20 cellular contexts compared by ENCODE assay signal in the genomic region with DNA sequence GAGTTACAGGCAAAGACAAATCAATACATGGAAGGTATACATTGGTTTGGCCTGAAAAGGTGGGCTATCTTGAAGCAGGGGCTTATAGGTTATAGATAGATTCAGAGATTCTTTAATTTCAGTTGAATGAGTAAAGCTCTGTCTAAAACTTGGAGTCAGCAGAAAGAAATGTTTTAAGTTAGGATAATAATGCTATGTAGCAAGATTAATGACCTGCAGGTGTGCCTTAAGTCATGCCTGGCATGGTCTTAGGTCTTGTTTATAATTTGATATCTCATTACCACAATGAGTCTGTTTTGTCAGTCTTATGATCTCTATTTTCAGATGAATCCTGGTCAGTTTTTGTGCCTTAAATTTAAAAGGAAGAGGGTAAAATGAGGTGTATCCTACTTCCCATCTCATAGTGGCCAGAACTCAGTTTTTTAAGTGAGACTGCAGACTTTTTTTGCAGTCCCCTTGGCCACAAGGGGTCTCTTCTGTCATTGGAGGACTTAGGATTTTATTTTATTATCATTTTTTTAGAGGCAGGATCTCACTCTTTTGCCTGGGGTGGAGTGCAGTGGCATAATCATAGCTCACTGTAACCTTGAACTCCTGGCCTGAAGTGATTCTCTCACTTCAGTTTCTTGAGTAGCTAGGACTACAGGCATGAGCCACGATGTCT. TPM values are rescaled to one million over a fixed set of nuclear protein-coding genes. Genes with fewer than 3 reads are reported as not detected.
DNase-seq lines count a peak whose midpoint lies in the region; ATAC-seq, FAIRE-seq and TF ChIP-seq lines count a peak whose summit lies in the region.
"Had no signal": no experiment of that assay in that cellular context is flagged by ENCODE, and none has a peak within 500 bp of the region (broad histone marks: within the 10 kb centered on the region; RNA-seq: fewer than 3 reads in every experiment).

No MANE protein-coding gene starts in this region.

- H3K27me3 Mint-ChIP-seq in endodermal cell (ENCODE audit: insufficient read depth) = peaks cover 6% of the 10 kb centered on the region
- H3K27me3 Mint-ChIP-seq: activated naive CD8-positive, alpha-beta T cell treated with anti-CD3 and anti-CD28 coated beads, Interleukin-2, amount 50 U/mL, for 24 hours had no signal

- H3K9me3 ChIP-seq in HepG2 (ENCODE audit: low read length) = no peaks in the 10 kb centered on the region
- no peaks in the 10 kb centered on the region for H3K9me3 ChIP-seq in right lobe of liver
- H3K9me3 ChIP-seq in endodermal cell (ENCODE audit: control insufficient read depth, low read length) = no peaks in the 10 kb centered on the region
- H3K9me3 ChIP-seq: esophagus muscularis mucosa had no signal

- CTCF ChIA-PET in HepG2 (lab: Yijun Ruan, JAX; ENCODE audit: low intra/inter-chr PET ratio, low total read pairs) (no interaction called here), GM10248 (lab: Yijun Ruan, JAX) (interaction anchor here (0.8 to 1.5 kb wide), 4 partner anchors 19 to 27 kb away, joined by 3 to 4 read pairs (median 3); a partner anchor contains a TSS)

- H3K27ac ChIP-seq in HepG2 (ENCODE audit: extremely low read length, insufficient read depth, low read length) (no peak overlapping the region), right lobe of liver (no peak overlapping the region), endodermal cell (ENCODE audit: low read depth, low read length) (no peak overlapping the region)
- H3K27ac ChIP-seq: C4-2B, esophagus muscularis mucosa had no signal

- TF ChIP-seq POLR2A in HepG2 (IDR thresholded peaks at IDR 0.05; ENCODE audit: insufficient read depth in 1 of 2, low read depth in 2 of 2, low read length in 2 of 2) = no peak
- TF ChIP-seq POLR2A in right lobe of liver (IDR thresholded peaks at IDR 0.05) = no peak

- 0% methylated on average over 1 of the region's 1 CpG for WGBS in HepG2 (ENCODE audit: low lambda C conversion rate)
- WGBS in right lobe of liver (ENCODE audit: insufficient coverage, low coverage, low lambda C conversion rate, missing lambda C conversion rate) = 27% methylated on average over 1 of the region's 1 CpG
- WGBS in endodermal cell (ENCODE audit: insufficient coverage in 1 of 2, insufficient read length in 1 of 2), 2 experiments = 60% methylated on average over 1 of the region's 1 CpG; no CpG with 5 or more reads in 1 of the 2 experiments

- no peak overlapping the region for H3K27ac Mint-ChIP-seq in endodermal cell
- H3K27ac Mint-ChIP-seq: activated CD4-positive, alpha-beta T cell treated with anti-CD3 and anti-CD28 coated beads, Interleukin-2, amount 10 ng/mL, durations not matched to agents 24 days and 14 days; activated naive CD8-positive, alpha-beta T cell treated with anti-CD3 and anti-CD28 coated beads, Interleukin-2, amount 50 U/mL, for 24 hours; mesothelial cell of epicardium had no signal

- intact Hi-C loops in HepG2 (cut with micrococcal nuclease; ENCODE audit: unreplicated experiment) (loop anchor here (1.0 kb wide), 1 partner anchor 40 kb away; no protein-coding TSS in a partner anchor), right lobe of liver (cut with DNase I) (no loop called here)

- no peak overlapping the region for H3K9ac ChIP-seq in HepG2 (ENCODE audit: insufficient read depth, low read depth, low read length)
- H3K9ac ChIP-seq in endodermal cell (ENCODE audit: extremely low read depth, low read length, poor library complexity, severe bottlenecking) = no peak overlapping the region

- H3K36me3 Mint-ChIP-seq in endodermal cell (ENCODE audit: low read depth) = no peaks in the 10 kb centered on the region
- H3K36me3 Mint-ChIP-seq: mesothelial cell of epicardium had no signal

- H3K27me3 ChIP-seq in HepG2 (ENCODE audit: control insufficient read depth in 1 of 2, insufficient read depth in 2 of 2, low read length in 2 of 2) = no peaks in the 10 kb centered on the region
- no peaks in the 10 kb centered on the region for H3K27me3 ChIP-seq in right lobe of liver
- H3K27me3 ChIP-seq in endodermal cell (ENCODE audit: control insufficient read depth, insufficient read depth, low read length, poor library complexity, severe bottlenecking) = peaks cover 13% of the 10 kb centered on the region
- H3K27me3 ChIP-seq: esophagus muscularis mucosa had no signal

- no peak for DNase-seq in HepG2 (ENCODE audit: low spot score)
- no peak for DNase-seq in right lobe of liver
- peak; percentile 27 for DNase-seq in RKO (ENCODE audit: low spot score)
- no peak for DNase-seq in endodermal cell
- no peak for DNase-seq in GM10248 (ENCODE audit: extremely low spot score)
- no peak for DNase-seq in SW 1271 (lab: John Stamatoyannopoulos, UW)
- DNase-seq: activated CD4-positive, alpha-beta T cell treated with anti-CD3 and anti-CD28 coated beads, Interleukin-2, amount 10 ng/mL, durations not matched to agents 24 days and 14 days; activated naive CD8-positive, alpha-beta T cell treated with anti-CD3 and anti-CD28 coated beads, Interleukin-2, amount 50 U/mL, for 24 hours; glutamatergic neuron; NCI-H1930; NCI-H345; stimulated activated CD4-positive, alpha-beta T cell treated with anti-CD3 and anti-CD28 coated beads, Interleukin-4, amount 100 ng/mL, for 4 hours had no signal

- no peaks in the 10 kb centered on the region for H4K20me1 ChIP-seq in HepG2 (ENCODE audit: insufficient read depth, low read length)

- in situ Hi-C loops in HepG2 (cut with HindIII; ENCODE audit: extremely low pct_ligation_motif_present, low pct_unique_long_range_greater_than_20kb) = no loop called here

- TF ChIP-seq EP300 in HepG2 (IDR thresholded peaks at IDR 0.05; ENCODE audit: low read depth in 2 of 2, low read length in 2 of 2) (no peak), HepG2 (CRISPR knock-in tag; IDR thresholded peaks at IDR 0.05; ENCODE audit: borderline replicate concordance) (no peak)

- no peaks in the 10 kb centered on the region for H3K4me1 ChIP-seq in HepG2 (ENCODE audit: insufficient read depth, low read length)
- H3K4me1 ChIP-seq in right lobe of liver = no peaks in the 10 kb centered on the region
- H3K4me1 ChIP-seq in endodermal cell (ENCODE audit: control insufficient read depth, insufficient read depth, low read length) = no peaks in the 10 kb centered on the region
- H3K4me1 ChIP-seq: esophagus muscularis mucosa had no signal

- POLR2A ChIA-PET in HepG2 (lab: Yijun Ruan, JAX) (no interaction called here), GM10248 (lab: Yijun Ruan, JAX) (no interaction called here)

- no peak overlapping the region for H3K4me2 ChIP-seq in HepG2 (ENCODE audit: low read depth, low read length)

- no TSS peak for BruUV-seq in HepG2 (replicated peaks; lab: Mats Ljungman, UMichigan)

- H3K4me3 Mint-ChIP-seq in endodermal cell = no peak overlapping the region
- H3K4me3 Mint-ChIP-seq: activated CD4-positive, alpha-beta T cell treated with anti-CD3 and anti-CD28 coated beads, Interleukin-2, amount 10 ng/mL, durations not matched to agents 24 days and 14 days; activated naive CD8-positive, alpha-beta T cell treated with anti-CD3 and anti-CD28 coated beads, Interleukin-2, amount 50 U/mL, for 24 hours; mesothelial cell of epicardium had no signal

- H3K79me2 ChIP-seq in HepG2 (ENCODE audit: insufficient read depth, low read length) = no peaks in the 10 kb centered on the region

- H3K4me3 ChIP-seq in HepG2 (replicated peaks in 1 of 3; ENCODE audit: insufficient read depth in 1 of 3, low read depth in 2 of 3, low read length in 3 of 3) = no peak overlapping the region
- no peak overlapping the region for H3K4me3 ChIP-seq in right lobe of liver
- H3K4me3 ChIP-seq in endodermal cell (ENCODE audit: low read length) = no peak overlapping the region
- H3K4me3 ChIP-seq: esophagus muscularis mucosa had no signal

- no peak overlapping the region for H2AFZ ChIP-seq in HepG2 (ENCODE audit: low read length)

- TF ChIP-seq RAD21 in HepG2 (CRISPR knock-in tag; IDR thresholded peaks at IDR 0.05) = no peak

- TF ChIP-seq CTCF in HepG2 (CRISPR knock-in tag; IDR thresholded peaks at IDR 0.05) (no peak), right lobe of liver (IDR thresholded peaks at IDR 0.05) (no peak), endodermal cell (conservative IDR thresholded peaks at IDR 0.05) (peak; percentile 61), GM10248 (IDR thresholded peaks at IDR 0.05; ENCODE audit: control extremely low read depth, extremely low read depth, low read depth, missing control alignments) (no peak)

- H3K4me1 Mint-ChIP-seq in endodermal cell = peaks cover 15% of the 10 kb centered on the region
- H3K4me1 Mint-ChIP-seq: activated CD4-positive, alpha-beta T cell treated with anti-CD3 and anti-CD28 coated beads, Interleukin-2, amount 10 ng/mL, durations not matched to agents 24 days and 14 days; activated naive CD8-positive, alpha-beta T cell treated with anti-CD3 and anti-CD28 coated beads, Interleukin-2, amount 50 U/mL, for 24 hours had no signal

- H3K36me3 ChIP-seq in HepG2 (replicated peaks in 1 of 2; ENCODE audit: control insufficient read depth in 1 of 2, insufficient read depth in 2 of 2, low read length in 2 of 2) (no peaks in the 10 kb centered on the region), right lobe of liver (no peaks in the 10 kb centered on the region), endodermal cell (ENCODE audit: control insufficient read depth, insufficient read depth, low read length) (no peaks in the 10 kb centered on the region)
- H3K36me3 ChIP-seq: esophagus muscularis mucosa had no signal

- ATAC-seq in HepG2 (no peak; the same call in 2 of the 3 replicates), right lobe of liver (no peak), HG03280 (IDR thresholded peaks at IDR 0.05; ENCODE audit: unreplicated experiment) (no peak), HG02938 (IDR thresholded peaks at IDR 0.05; ENCODE audit: unreplicated experiment) (no peak)
- ATAC-seq: activated naive CD8-positive, alpha-beta T cell treated with anti-CD3 and anti-CD28 coated beads, Interleukin-2, amount 50 U/mL, for 24 hours; left lobe of liver had no signal

- FAIRE-seq in HepG2 (lab: Jason Lieb, UNC) = no peak
- FAIRE-seq: A204.1, TTC549 had no signal

- no peaks in the 10 kb centered on the region for H3K9me3 Mint-ChIP-seq in endodermal cell
- H3K9me3 Mint-ChIP-seq: activated CD4-positive, alpha-beta T cell treated with anti-CD3 and anti-CD28 coated beads, Interleukin-2, amount 10 ng/mL, durations not matched to agents 24 days and 14 days; activated naive CD8-positive, alpha-beta T cell treated with anti-CD3 and anti-CD28 coated beads, Interleukin-2, amount 50 U/mL, for 24 hours; mesothelial cell of epicardium had no signal

RNA-seq across cellular contexts. Expression of a gene that starts 21.3 kb away (rescaled TPM):
- total RNA-seq in HepG2 (2016; rRNA removed; fragmentation: Illumina TruSeq; extraction: Trizol) (7.4 and 7.9 TPM in 2 replicates), right lobe of liver (1 to 10 TPM; 2.5 to 4.1 (median 4.0) TPM), endodermal cell (1 to 10 TPM; 4.8 to 7.5 TPM)
- total RNA-seq in HepG2 (2016; cell fraction: cytosol; rRNA removed; fragmentation: Illumina TruSeq; extraction: Trizol; ENCODE audit: low read depth) = 0.81 and 1.5 TPM in 2 replicates
- total RNA-seq in HepG2 (2016; cell fraction: insoluble cytoplasmic fraction; rRNA removed; fragmentation: Illumina TruSeq; extraction: Trizol) = 7.9 and 8.9 TPM in 2 replicates
- total RNA-seq in HepG2 (2016; cell fraction: membrane; rRNA removed; fragmentation: Illumina TruSeq; extraction: Trizol) = 1.8 and 2.9 TPM in 2 replicates
- total RNA-seq in HepG2 (2016; cell fraction: nucleus; rRNA removed; fragmentation: Illumina TruSeq; extraction: Trizol) = 9.1 and 10.5 TPM in 2 replicates
- polyA plus RNA-seq in HepG2 (2011; rRNA removed) = 6.0 and 6.8 TPM in 2 replicates
- 3.2 and 3.4 TPM in 2 replicates for polyA plus RNA-seq in HepG2 (2011; cell fraction: cytosol; rRNA removed)
- polyA plus RNA-seq in HepG2 (2011; cell fraction: nucleus; rRNA removed) = 14.7 and 16.8 TPM in 2 replicates
- polyA plus RNA-seq in HepG2 (2012) = 2.7 and 3.3 TPM in 2 replicates
- polyA plus RNA-seq in HepG2 (2016; cell fraction: cytosol; fragmentation: Illumina TruSeq; extraction: Trizol; ENCODE audit: low read depth) = 0.41 and 0.51 TPM in 2 replicates
- 6.0 and 6.6 TPM in 2 replicates for polyA plus RNA-seq in HepG2 (2016; cell fraction: insoluble cytoplasmic fraction; fragmentation: Illumina TruSeq; extraction: Trizol; ENCODE audit: low read depth)
- 1.1 and 1.2 TPM in 2 replicates for polyA plus RNA-seq in HepG2 (2016; cell fraction: membrane; fragmentation: Illumina TruSeq; extraction: Trizol; ENCODE audit: low read depth)
- 16.5 and 19.0 TPM in 2 replicates for polyA plus RNA-seq in HepG2 (2016; cell fraction: nucleus; fragmentation: Illumina TruSeq; extraction: Trizol; ENCODE audit: insufficient read depth, low read depth)
- polyA minus RNA-seq in HepG2 (2011; rRNA and poly(A)+ RNA removed; ENCODE audit: low replicate concordance) = 4.2 and 10.7 TPM in 2 replicates
- 1.8 and 3.4 TPM in 2 replicates for polyA minus RNA-seq in HepG2 (2011; cell fraction: cytosol; rRNA and poly(A)+ RNA removed)
- polyA minus RNA-seq in HepG2 (2011; cell fraction: nucleus; rRNA and poly(A)+ RNA removed) = 6.8 and 8.1 TPM in 2 replicates
- 6.7 TPM for polyA plus RNA-seq in endodermal cell (2013, experiment 1 of 2)
- polyA plus RNA-seq in endodermal cell (2013, experiment 2 of 2) = 5.4 TPM

RNA-seq across cellular contexts. Expression of a gene that starts 25.9 kb away (rescaled TPM):
- total RNA-seq in HepG2 (2016; rRNA removed; fragmentation: Illumina TruSeq; extraction: Trizol) = 6.2 and 27.3 TPM in 2 replicates
- total RNA-seq in HepG2 (2016; cell fraction: cytosol; rRNA removed; fragmentation: Illumina TruSeq; extraction: Trizol; ENCODE audit: low read depth) = 6.1 and 6.8 TPM in 2 replicates
- total RNA-seq in HepG2 (2016; cell fraction: insoluble cytoplasmic fraction; rRNA removed; fragmentation: Illumina TruSeq; extraction: Trizol) = 6.3 and 26.1 TPM in 2 replicates
- 6.5 and 7.6 TPM in 2 replicates for total RNA-seq in HepG2 (2016; cell fraction: membrane; rRNA removed; fragmentation: Illumina TruSeq; extraction: Trizol)
- 39.9 and 46.9 TPM in 2 replicates for total RNA-seq in HepG2 (2016; cell fraction: nucleus; rRNA removed; fragmentation: Illumina TruSeq; extraction: Trizol)
- 45.8 and 56.0 TPM in 2 replicates for polyA plus RNA-seq in HepG2 (2011; rRNA removed)
- polyA plus RNA-seq in HepG2 (2011; cell fraction: cytosol; rRNA removed) = 11.1 and 18.9 TPM in 2 replicates
- 493 and 513 TPM in 2 replicates for polyA plus RNA-seq in HepG2 (2011; cell fraction: nucleus; rRNA removed)
- polyA plus RNA-seq in HepG2 (2012) = 24.8 and 36.0 TPM in 2 replicates
- polyA plus RNA-seq in HepG2 (2016; cell fraction: cytosol; fragmentation: Illumina TruSeq; extraction: Trizol; ENCODE audit: low read depth) = 4.2 and 5.0 TPM in 2 replicates
- 6.8 and 9.0 TPM in 2 replicates for polyA plus RNA-seq in HepG2 (2016; cell fraction: insoluble cytoplasmic fraction; fragmentation: Illumina TruSeq; extraction: Trizol; ENCODE audit: low read depth)
- polyA plus RNA-seq in HepG2 (2016; cell fraction: membrane; fragmentation: Illumina TruSeq; extraction: Trizol; ENCODE audit: low read depth) = 6.7 and 6.9 TPM in 2 replicates
- 133 and 150 TPM in 2 replicates for polyA plus RNA-seq in HepG2 (2016; cell fraction: nucleus; fragmentation: Illumina TruSeq; extraction: Trizol; ENCODE audit: insufficient read depth, low read depth)
- polyA minus RNA-seq in HepG2 (2011; rRNA and poly(A)+ RNA removed; ENCODE audit: low replicate concordance) = 15.3 and 41.9 TPM in 2 replicates
- polyA minus RNA-seq in HepG2 (2011; cell fraction: cytosol; rRNA and poly(A)+ RNA removed) = 3.1 and 3.3 TPM in 2 replicates
- polyA minus RNA-seq in HepG2 (2011; cell fraction: nucleus; rRNA and poly(A)+ RNA removed) = 33.8 and 34.6 TPM in 2 replicates
- total RNA-seq in right lobe of liver = 10 to 100 TPM; 12.2 to 18.3 (median 16.7) TPM
- 10 to 100 TPM; 47.6 to 50.3 TPM for total RNA-seq in endodermal cell
- polyA plus RNA-seq in endodermal cell (2013, experiment 1 of 2) = 79.3 TPM
- 69.4 TPM for polyA plus RNA-seq in endodermal cell (2013, experiment 2 of 2)

RNA-seq across cellular contexts. Expression of a gene that starts 46.7 kb away (rescaled TPM):
- total RNA-seq in HepG2 (2016; rRNA removed; fragmentation: Illumina TruSeq; extraction: Trizol) (16.8 and 17.2 TPM in 2 replicates), right lobe of liver (10 to 100 TPM; 16.9 to 24.3 (median 19.4) TPM), endodermal cell (10 to 100 TPM; 33.6 to 40.5 TPM)
- total RNA-seq in HepG2 (2016; cell fraction: cytosol; rRNA removed; fragmentation: Illumina TruSeq; extraction: Trizol; ENCODE audit: low read depth) = 3.1 and 4.0 TPM in 2 replicates
- 14.8 and 16.9 TPM in 2 replicates for total RNA-seq in HepG2 (2016; cell fraction: insoluble cytoplasmic fraction; rRNA removed; fragmentation: Illumina TruSeq; extraction: Trizol)
- 10.2 and 12.7 TPM in 2 replicates for total RNA-seq in HepG2 (2016; cell fraction: membrane; rRNA removed; fragmentation: Illumina TruSeq; extraction: Trizol)
- 9.1 and 12.7 TPM in 2 replicates for total RNA-seq in HepG2 (2016; cell fraction: nucleus; rRNA removed; fragmentation: Illumina TruSeq; extraction: Trizol)
- polyA plus RNA-seq in HepG2 (2011; rRNA removed) = 22.9 and 25.1 TPM in 2 replicates
- polyA plus RNA-seq in HepG2 (2011; cell fraction: cytosol; rRNA removed) = 24.3 and 29.1 TPM in 2 replicates
- polyA plus RNA-seq in HepG2 (2011; cell fraction: nucleus; rRNA removed) = 35.0 and 36.6 TPM in 2 replicates
- 9.7 and 13.0 TPM in 2 replicates for polyA plus RNA-seq in HepG2 (2012)
- 1.9 and 2.9 TPM in 2 replicates for polyA plus RNA-seq in HepG2 (2016; cell fraction: cytosol; fragmentation: Illumina TruSeq; extraction: Trizol; ENCODE audit: low read depth)
- polyA plus RNA-seq in HepG2 (2016; cell fraction: insoluble cytoplasmic fraction; fragmentation: Illumina TruSeq; extraction: Trizol; ENCODE audit: low read depth) = 14.5 TPM in 2 replicates
- polyA plus RNA-seq in HepG2 (2016; cell fraction: membrane; fragmentation: Illumina TruSeq; extraction: Trizol; ENCODE audit: low read depth) = 6.4 and 6.5 TPM in 2 replicates
- 14.3 and 15.1 TPM in 2 replicates for polyA plus RNA-seq in HepG2 (2016; cell fraction: nucleus; fragmentation: Illumina TruSeq; extraction: Trizol; ENCODE audit: insufficient read depth, low read depth)
- 49.0 and 55.7 TPM in 2 replicates for polyA minus RNA-seq in HepG2 (2011; rRNA and poly(A)+ RNA removed; ENCODE audit: low replicate concordance)
- 15.0 and 15.7 TPM in 2 replicates for polyA minus RNA-seq in HepG2 (2011; cell fraction: cytosol; rRNA and poly(A)+ RNA removed)
- 22.0 and 24.1 TPM in 2 replicates for polyA minus RNA-seq in HepG2 (2011; cell fraction: nucleus; rRNA and poly(A)+ RNA removed)
- 26.2 TPM for polyA plus RNA-seq in endodermal cell (2013, experiment 1 of 2)
- 25.0 TPM for polyA plus RNA-seq in endodermal cell (2013, experiment 2 of 2)

RNA-seq across cellular contexts. Expression of a gene that starts 59.0 kb away (rescaled TPM):
- total RNA-seq in HepG2 (2016; rRNA removed; fragmentation: Illumina TruSeq; extraction: Trizol) = 10.2 and 14.9 TPM in 2 replicates
- total RNA-seq in HepG2 (2016; cell fraction: cytosol; rRNA removed; fragmentation: Illumina TruSeq; extraction: Trizol; ENCODE audit: low read depth) = 2.1 and 2.4 TPM in 2 replicates
- total RNA-seq in HepG2 (2016; cell fraction: insoluble cytoplasmic fraction; rRNA removed; fragmentation: Illumina TruSeq; extraction: Trizol) = 10.1 and 14.6 TPM in 2 replicates
- total RNA-seq in HepG2 (2016; cell fraction: membrane; rRNA removed; fragmentation: Illumina TruSeq; extraction: Trizol) = 6.4 and 6.5 TPM in 2 replicates
- total RNA-seq in HepG2 (2016; cell fraction: nucleus; rRNA removed; fragmentation: Illumina TruSeq; extraction: Trizol) = 11.2 and 11.7 TPM in 2 replicates
- 10.3 and 12.3 TPM in 2 replicates for polyA plus RNA-seq in HepG2 (2011; rRNA removed)
- polyA plus RNA-seq in HepG2 (2011; cell fraction: cytosol; rRNA removed) = 9.8 and 12.1 TPM in 2 replicates
- polyA plus RNA-seq in HepG2 (2011; cell fraction: nucleus; rRNA removed) = 27.6 and 28.0 TPM in 2 replicates
- 6.7 and 9.1 TPM in 2 replicates for polyA plus RNA-seq in HepG2 (2012)
- 1.3 and 1.8 TPM in 2 replicates for polyA plus RNA-seq in HepG2 (2016; cell fraction: cytosol; fragmentation: Illumina TruSeq; extraction: Trizol; ENCODE audit: low read depth)
- polyA plus RNA-seq in HepG2 (2016; cell fraction: insoluble cytoplasmic fraction; fragmentation: Illumina TruSeq; extraction: Trizol; ENCODE audit: low read depth) = 7.7 and 9.1 TPM in 2 replicates
- 3.6 and 3.7 TPM in 2 replicates for polyA plus RNA-seq in HepG2 (2016; cell fraction: membrane; fragmentation: Illumina TruSeq; extraction: Trizol; ENCODE audit: low read depth)
- 14.2 and 14.7 TPM in 2 replicates for polyA plus RNA-seq in HepG2 (2016; cell fraction: nucleus; fragmentation: Illumina TruSeq; extraction: Trizol; ENCODE audit: insufficient read depth, low read depth)
- polyA minus RNA-seq in HepG2 (2011; rRNA and poly(A)+ RNA removed; ENCODE audit: low replicate concordance) = 18.7 and 35.4 TPM in 2 replicates
- polyA minus RNA-seq in HepG2 (2011; cell fraction: cytosol; rRNA and poly(A)+ RNA removed) = 4.0 and 5.7 TPM in 2 replicates
- polyA minus RNA-seq in HepG2 (2011; cell fraction: nucleus; rRNA and poly(A)+ RNA removed) = 19.3 and 23.9 TPM in 2 replicates
- 10 to 100 TPM in 5 of 6 experiments, 1 to 10 TPM in 1; 9.8 to 13.1 (median 12.4) TPM for total RNA-seq in right lobe of liver
- total RNA-seq in endodermal cell = 10 to 100 TPM; 27.2 to 30.2 TPM
- 19.6 TPM for polyA plus RNA-seq in endodermal cell (2013, experiment 1 of 2)
- polyA plus RNA-seq in endodermal cell (2013, experiment 2 of 2) = 19.0 TPM
